20 cellular contexts compared by ENCODE assay signal in genomic region chr4:47413515-47413914, GRCh38. TPM values are rescaled to one million over a fixed set of nuclear protein-coding genes. Genes with fewer than 3 reads are reported as not detected.
DNase-seq lines count a peak whose midpoint lies in the region; ATAC-seq lines count a peak whose summit lies in the region.
"Had no signal": no experiment of that assay in that cellular context is flagged by ENCODE, and none has a peak within 500 bp of the region (broad histone marks: within the 10 kb centered on the region; RNA-seq: fewer than 3 reads in every experiment).

No MANE protein-coding gene starts in this region.

- DNase-seq in SHP77 treated with DMSO at 0.1 percent for 48 hours (lab: John Stamatoyannopoulos, UW) (peak; percentile 51), renal cortical epithelial cell (ENCODE audit: low read depth) (peak; percentile 68), GM19238 (ENCODE audit: insufficient read length, low spot score) (no peak), superior temporal gyrus (ENCODE audit: extremely low spot score) (no peak)
- DNase-seq: activated CD4-positive, alpha-beta T cell treated with anti-CD3 and anti-CD28 coated beads for 48 hours; activated CD8-positive, alpha-beta memory T cell treated with anti-CD3 and anti-CD28 coated beads, Interleukin-2, amount 10 ng/mL, durations not matched to agents 7 days and 5 days; activated naive CD8-positive, alpha-beta T cell treated with anti-CD3 and anti-CD28 coated beads, Interleukin-2, amount 50 U/mL, for 24 hours; DMS 273 treated with DMSO at 0.1 percent for 48 hours; GF-D8; HFFc6; IMR-90; naive thymus-derived CD4-positive, alpha-beta T cell; NCI-H226; NK-92 treated with Interleukin-12 subunit alpha and Interleukin-12 subunit beta, amount 100 ng/mL, for 24 hours; posterior cingulate gyrus; stimulated activated naive CD8-positive, alpha-beta T cell treated with anti-CD3 and anti-CD28 coated beads, Interleukin-15, Interleukin-2, amounts not matched to agents 100 U/mL and 50 U/mL, for 24 hours; upper lobe of right lung had no signal

- ATAC-seq in GM19395 (IDR thresholded peaks at IDR 0.05; ENCODE audit: unreplicated experiment) (peak; percentile 44), HG03354 (IDR thresholded peaks at IDR 0.05; ENCODE audit: poor library complexity, severe bottlenecking, unreplicated experiment) (peak; percentile 75), GM21737 (IDR thresholded peaks at IDR 0.05; ENCODE audit: unreplicated experiment) (no peak)
- ATAC-seq: activated CD8-positive, alpha-beta memory T cell treated with anti-CD3 and anti-CD28 coated beads, Interleukin-2, amount 10 ng/mL, durations not matched to agents 7 days and 5 days; activated naive CD8-positive, alpha-beta T cell treated with anti-CD3 and anti-CD28 coated beads, Interleukin-2, amount 50 U/mL, for 24 hours; naive thymus-derived CD4-positive, alpha-beta T cell; stimulated activated naive CD8-positive, alpha-beta T cell treated with anti-CD3 and anti-CD28 coated beads, Interleukin-15, Interleukin-2, amounts not matched to agents 100 U/mL and 50 U/mL, for 24 hours; upper lobe of right lung had no signal

RNA-seq across cellular contexts. Expression of gene COMMD8, which starts 50.0 kb away (rescaled TPM):
- total RNA-seq in renal cortical epithelial cell = 56.8 and 78.8 TPM in 2 replicates

Comparison
In these comparisons a context has a peak if more than half of its experiments do, and no peak if none do; other contexts are left out.
1. DNase-seq: peak in SHP77 treated with DMSO at 0.1 percent for 48 hours (single experiment) and renal cortical epithelial cell (single experiment); none in GM19238 (single experiment) and superior temporal gyrus (single experiment).